Comparison of ENCODE assay signal across 17 cellular contexts in the genomic region with DNA sequence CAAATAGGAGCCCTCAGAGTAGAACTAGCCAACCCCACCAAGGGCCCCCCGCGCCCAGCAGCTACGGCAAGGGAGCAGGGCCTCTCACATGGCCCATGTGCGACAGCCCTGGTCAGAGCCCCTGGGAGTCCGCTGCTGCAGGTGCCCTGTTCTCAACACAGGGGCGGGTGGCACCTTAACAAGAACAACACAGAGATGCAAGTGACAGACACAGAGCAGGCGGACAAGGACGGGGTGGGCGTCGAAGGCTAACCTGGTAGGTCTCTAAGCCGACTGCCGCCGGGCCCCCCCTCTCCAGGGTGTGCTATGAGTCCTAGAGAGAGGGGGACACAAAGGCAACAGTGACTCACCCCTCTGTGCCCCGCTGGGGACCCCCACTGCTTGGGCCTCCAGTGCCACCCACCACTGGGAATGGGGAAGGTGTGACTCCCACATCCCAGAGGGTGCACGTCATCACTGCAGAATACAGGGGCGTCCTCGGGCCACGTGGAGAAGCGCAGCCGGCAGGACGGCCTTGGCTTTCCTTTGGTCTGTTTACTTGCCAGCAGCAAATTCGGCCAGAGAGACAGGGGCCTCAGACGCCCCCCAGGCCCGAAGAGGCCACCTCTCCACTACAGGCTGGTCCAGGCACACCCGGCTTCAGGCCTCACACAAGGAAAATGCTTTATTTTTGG. TPM values are rescaled to one million over a fixed set of nuclear protein-coding genes. Genes with fewer than 3 reads are reported as not detected.
DNase-seq lines count a peak whose midpoint lies in the region; TF ChIP-seq lines count a peak whose summit lies in the region.
"Had no signal": no experiment of that assay in that cellular context is flagged by ENCODE, and none has a peak within 500 bp of the region (broad histone marks: within the 10 kb centered on the region; RNA-seq: fewer than 3 reads in every experiment).

No MANE protein-coding gene starts in this region.

- no peaks in the 10 kb centered on the region for H3K4me1 Mint-ChIP-seq in HFFc6 (ENCODE audit: low read depth)

- H3K36me3 ChIP-seq in DOHH2 (ENCODE audit: control insufficient read depth, low read length) = peaks cover 97% of the 10 kb centered on the region
- peaks cover 1% of the 10 kb centered on the region; the same call in 1 of the 2 replicates for H3K36me3 ChIP-seq in H7 (replicated peaks; ENCODE audit: control insufficient read depth, insufficient read depth, low read length)
- peaks cover 5% of the 10 kb centered on the region; the same call in 1 of the 2 replicates for H3K36me3 ChIP-seq in SU-DHL-6 (ENCODE audit: low read length)
- no peaks in the 10 kb centered on the region for H3K36me3 ChIP-seq in ovary

- no peaks in the 10 kb centered on the region for H3K27me3 ChIP-seq in DOHH2 (ENCODE audit: control insufficient read depth, low read length)
- no peaks in the 10 kb centered on the region for H3K27me3 ChIP-seq in H7 (ENCODE audit: control insufficient read depth, insufficient read depth, low read length)
- H3K27me3 ChIP-seq in SU-DHL-6 (ENCODE audit: low read length) = no peaks in the 10 kb centered on the region
- no peaks in the 10 kb centered on the region for H3K27me3 ChIP-seq in ovary

- TF ChIP-seq POLR2A in ovary (IDR thresholded peaks at IDR 0.05) = no peak

- TF ChIP-seq CTCF in DOHH2 (IDR thresholded peaks at IDR 0.05; ENCODE audit: low read depth, low read length, poor library complexity, severe bottlenecking) (no peak), SU-DHL-6 (IDR thresholded peaks at IDR 0.05; ENCODE audit: insufficient read depth, low read length, poor library complexity, severe bottlenecking) (no peak), ovary (IDR thresholded peaks at IDR 0.05) (no peak), HFFc6 (IDR thresholded peaks at IDR 0.05) (no peak)

- H3F3A ChIP-seq in DOHH2 (ENCODE audit: control insufficient read depth, insufficient read depth) = peaks cover 22% of the 10 kb centered on the region
- H3F3A ChIP-seq in SU-DHL-6 (ENCODE audit: insufficient read depth) = peaks cover 55% of the 10 kb centered on the region

- DNase-seq in H7 = peak; percentile 47
- DNase-seq in ovary = peak; percentile 56 to 77 (median 65)
- no peak for DNase-seq in putamen (ENCODE audit: low spot score)
- DNase-seq in HFFc6 = no peak
- no peak for DNase-seq in activated CD4-positive, alpha-beta T cell treated with anti-CD3 and anti-CD28 coated beads, Interleukin-2, amount 50 U/mL, for 48 hours
- no peak for DNase-seq in NOMO-1 (lab: John Stamatoyannopoulos, UW; ENCODE audit: unreplicated experiment in 2 of 2)
- DNase-seq: ACHN; CD8-positive, alpha-beta T cell; KBM-7; NCI-H1092 treated with DMSO at 0.1 percent for 48 hours; NCI-H187; NCI-H446; NCI-H774; RPMI8226 had no signal

- H3K4me3 ChIP-seq in DOHH2 (ENCODE audit: low read length) = peak overlapping the region; percentile 82
- no peak overlapping the region for H3K4me3 ChIP-seq in H7 (ENCODE audit: insufficient read depth, low read depth, low read length)
- peak overlapping the region; percentile 59 for H3K4me3 ChIP-seq in SU-DHL-6 (ENCODE audit: insufficient read depth, low read length, poor library complexity, severe bottlenecking)
- no peak overlapping the region for H3K4me3 ChIP-seq in ovary
- H3K4me3 ChIP-seq: SK-N-MC had no signal

- H3K4me1 ChIP-seq in DOHH2 (ENCODE audit: control insufficient read depth, low read length) (peaks cover 100% of the 10 kb centered on the region), ovary (ENCODE audit: insufficient read depth) (no peaks in the 10 kb centered on the region)

- no peaks in the 10 kb centered on the region for H3K9me2 ChIP-seq in DOHH2 (replicated peaks; ENCODE audit: control insufficient read depth, low read length)
- H3K9me2 ChIP-seq in SU-DHL-6 (replicated peaks; ENCODE audit: insufficient read depth, low read length) = no peaks in the 10 kb centered on the region

- peak overlapping the region; percentile 94 for H3K4me2 ChIP-seq in DOHH2 (ENCODE audit: low read length)
- peak overlapping the region; percentile 80 for H3K4me2 ChIP-seq in SU-DHL-6 (ENCODE audit: low read depth, low read length, poor library complexity, severe bottlenecking)

- no peaks in the 10 kb centered on the region; the same call in 1 of the 2 replicates for H3K27me3 Mint-ChIP-seq in HFFc6 (ENCODE audit: insufficient read depth)

- peaks cover 4% of the 10 kb centered on the region; the same call in 1 of the 2 replicates for H3K36me3 Mint-ChIP-seq in HFFc6 (ENCODE audit: low read depth)

- H3K4me3 Mint-ChIP-seq in HFFc6 = no peak overlapping the region
- H3K4me3 Mint-ChIP-seq: CD8-positive, alpha-beta T cell had no signal

- no peak for TF ChIP-seq EP300 in ovary (IDR thresholded peaks at IDR 0.05)

- H3K79me2 ChIP-seq in DOHH2 (ENCODE audit: control insufficient read depth, low read length) = peaks cover 86% of the 10 kb centered on the region
- H3K79me2 ChIP-seq in SU-DHL-6 (ENCODE audit: insufficient read depth, low read length) = peaks cover 87% of the 10 kb centered on the region

- intact Hi-C loops in ovary (cut with DNase I) = no loop called here

- H3K9me3 Mint-ChIP-seq in HFFc6 = no peaks in the 10 kb centered on the region
- H3K9me3 Mint-ChIP-seq: CD8-positive, alpha-beta T cell had no signal

- no peak overlapping the region for H3K27ac Mint-ChIP-seq in HFFc6
- H3K27ac Mint-ChIP-seq: CD8-positive, alpha-beta T cell had no signal

- peak overlapping the region; percentile 95 for H3K27ac ChIP-seq in DOHH2 (ENCODE audit: low read depth, low read length)
- peak overlapping the region; percentile 94 for H3K27ac ChIP-seq in SU-DHL-6 (ENCODE audit: low read depth, low read length)
- H3K27ac ChIP-seq in ovary = peak overlapping the region in 1 of 2 donors; percentile 74
- H3K27ac ChIP-seq: SK-N-MC had no signal

- no peaks in the 10 kb centered on the region for H3K9me3 ChIP-seq in DOHH2 (ENCODE audit: control insufficient read depth, insufficient read depth, low read length)
- H3K9me3 ChIP-seq in SU-DHL-6 (ENCODE audit: insufficient read depth, low read length) = no peaks in the 10 kb centered on the region
- no peaks in the 10 kb centered on the region for H3K9me3 ChIP-seq in ovary

- no peak overlapping the region for H2AFZ ChIP-seq in SU-DHL-6 (ENCODE audit: low read depth, low read length, severe bottlenecking)

- H3K9ac ChIP-seq in SU-DHL-6 (ENCODE audit: low read length) = peak overlapping the region; percentile 68

- peaks cover 15% of the 10 kb centered on the region; the same call in 1 of the 2 replicates for H4K20me1 ChIP-seq in DOHH2 (ENCODE audit: control insufficient read depth, insufficient read depth, low read depth, low read length)
- H4K20me1 ChIP-seq in SU-DHL-6 (ENCODE audit: low read depth, low read length) = peaks cover 10% of the 10 kb centered on the region; the same call in 1 of the 2 replicates

- 52 to 66% (median 53%) methylated on average over 23 to 25 of the region's 25 CpGs for WGBS in ovary, 3 donors

RNA-seq across cellular contexts. Expression of a gene that starts 44.8 kb away (rescaled TPM):
- 6.7 and 8.4 TPM in 2 replicates for total RNA-seq in H7 (2014; rRNA removed; shearing (Covaris generic))
- total RNA-seq in ovary = 10 to 100 TPM in 1 of 7 donors, 1 to 10 TPM in 6; 5.2 to 10.9 (median 6.0) TPM
- 1 to 10 TPM; 2.0 to 2.2 TPM for polyA plus RNA-seq in ovary
- 1 to 10 TPM; 3.4 to 4.9 (median 4.0) TPM for total RNA-seq in HFFc6 (2021; fragmentation: NEBNext Ultra II Directional; extraction: Animal tissue kit (Norgen Biotek cat#: 25700))

Comparison
In these comparisons a context has a peak if more than half of its experiments do, and no peak if none do; other contexts are left out.
1. H3K4me3 ChIP-seq: peak in DOHH2 (single experiment) and SU-DHL-6 (single experiment); none in H7 (single experiment) and ovary (single experiment).
2. DNase-seq: peak in H7 (single experiment) and ovary (5 of 5); none in putamen (single experiment), HFFc6 (single experiment), activated CD4-positive, alpha-beta T cell treated with anti-CD3 and anti-CD28 coated beads, Interleukin-2, amount 50 U/mL, for 48 hours (0 of 2) and NOMO-1 (0 of 2).